In the genomic region with DNA sequence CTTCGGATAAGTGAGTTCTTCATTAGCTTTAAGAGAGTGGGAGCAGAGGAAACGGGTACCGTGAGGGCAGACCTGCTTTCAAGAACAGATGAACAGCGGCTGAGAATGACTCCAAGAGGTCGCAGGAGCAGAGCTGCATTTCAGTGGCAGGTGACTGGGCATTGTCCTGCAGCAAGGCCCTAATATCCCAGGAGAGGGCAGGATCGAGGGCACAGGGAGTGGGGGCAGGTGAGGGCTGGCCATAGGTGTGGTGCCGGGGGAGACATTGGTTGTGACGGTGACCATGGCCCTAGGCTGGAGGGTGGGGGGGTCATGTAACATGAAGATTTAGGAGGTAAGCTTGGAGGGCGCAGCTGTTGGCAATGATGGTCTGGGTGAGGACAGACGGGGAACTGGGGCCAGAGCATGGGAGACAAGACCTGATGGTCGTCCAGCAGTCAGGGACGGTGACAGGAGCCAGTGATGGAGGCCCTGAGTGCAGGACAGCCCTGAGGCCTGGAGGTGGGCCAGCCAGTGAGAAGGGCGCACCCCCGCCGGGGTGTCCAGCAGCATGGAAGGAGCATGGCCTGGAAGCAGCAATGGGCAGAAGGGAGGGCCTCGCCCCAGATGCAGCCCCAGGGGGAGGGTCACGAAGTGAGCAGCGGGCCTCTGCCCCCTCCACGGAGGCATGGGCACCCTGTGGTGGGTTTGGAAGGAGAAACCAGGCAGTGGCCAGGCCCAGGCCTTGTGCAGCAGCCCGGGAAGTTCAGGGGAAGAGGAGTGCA, we compare ENCODE assay signal across 1 cellular context.
TF ChIP-seq lines count a peak whose summit lies in the region.

No MANE protein-coding gene starts in this region.

TF ChIP-seq in SK-N-SH, 30 proteins besides CTCF, POLR2A, EP300 and RAD21 (continued from another document):
- TF ChIP-seq, protein P1, sequence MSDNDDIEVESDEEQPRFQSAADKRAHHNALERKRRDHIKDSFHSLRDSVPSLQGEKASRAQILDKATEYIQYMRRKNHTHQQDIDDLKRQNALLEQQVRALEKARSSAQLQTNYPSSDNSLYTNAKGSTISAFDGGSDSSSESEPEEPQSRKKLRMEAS (IDR thresholded peaks at IDR 0.05; ENCODE audit: low read depth): no peak
- no peak for TF ChIP-seq ELF1 (IDR thresholded peaks at IDR 0.05)
- no peak for TF ChIP-seq NRF1 (IDR thresholded peaks at IDR 0.05; ENCODE audit: low read depth, low read length)
- no peak for TF ChIP-seq POLR2AphosphoS5 (IDR thresholded peaks at IDR 0.05; ENCODE audit: low read depth, low read length)
